Comparison of ENCODE assay signal across 14 cellular contexts in the genomic region with DNA sequence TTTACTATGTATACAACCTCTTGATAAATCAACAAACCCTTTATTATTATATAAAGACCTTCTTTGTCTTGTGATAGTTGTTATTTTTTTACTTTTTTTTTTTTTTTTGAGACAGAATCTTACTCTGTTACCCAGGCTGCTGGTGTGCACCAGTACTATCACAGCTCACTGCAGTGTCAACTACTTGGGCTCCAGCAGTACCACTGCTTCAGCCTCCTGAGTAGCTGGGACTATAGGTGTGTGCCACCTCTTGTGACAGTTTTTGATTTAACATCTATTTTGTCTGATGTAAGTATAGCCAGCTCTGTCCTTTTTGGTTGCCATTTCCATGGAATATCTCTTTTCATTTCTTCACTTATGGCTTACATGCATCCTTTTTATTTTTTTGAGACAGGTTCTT. TPM values are rescaled to one million over a fixed set of nuclear protein-coding genes. Genes with fewer than 3 reads are reported as not detected.
DNase-seq lines count a peak whose midpoint lies in the region; ATAC-seq and TF ChIP-seq lines count a peak whose summit lies in the region.
"Had no signal": no experiment of that assay in that cellular context is flagged by ENCODE, and none has a peak within 500 bp of the region (broad histone marks: within the 10 kb centered on the region; RNA-seq: fewer than 3 reads in every experiment).

No MANE protein-coding gene starts in this region.

- H3K4me3 ChIP-seq in CD8-positive, alpha-beta T cell (ENCODE audit: low read depth, low read length): no peak overlapping the region

- peaks cover 64% of the 10 kb centered on the region for H3K4me1 Mint-ChIP-seq in activated naive CD4-positive, alpha-beta T cell treated with anti-CD3 and anti-CD28 coated beads, Interleukin-2, amount 50 U/mL, for 24 hours
- H3K4me1 Mint-ChIP-seq in CD8-positive, alpha-beta T cell (ENCODE audit: low read depth): peaks cover 68% of the 10 kb centered on the region
- H3K4me1 Mint-ChIP-seq in central memory CD8-positive, alpha-beta T cell: peaks cover 59% of the 10 kb centered on the region

- H3K36me3 ChIP-seq in CD8-positive, alpha-beta T cell (ENCODE audit: insufficient read depth, low read length): no peaks in the 10 kb centered on the region

- CTCF ChIA-PET in CD8-positive, alpha-beta T cell (lab: Charles Lee): no interaction called here

- DNase-seq in activated naive CD4-positive, alpha-beta T cell treated with anti-CD3 and anti-CD28 coated beads, Interleukin-2, amount 50 U/mL, for 72 hours (ENCODE audit: low spot score in 2 of 2): no peak
- DNase-seq in CD8-positive, alpha-beta T cell: no peak
- no peak for DNase-seq in central memory CD8-positive, alpha-beta T cell (ENCODE audit: low spot score in 2 of 2)
- DNase-seq in cerebellar cortex (ENCODE audit: low spot score): no peak
- DNase-seq in islet precursor cell: no peak
- DNase-seq: C1 segment of cervical spinal cord, DMS53, GF-D8, HCEC 1CT, HFFc6 had no signal

- TF ChIP-seq CTCF in CD8-positive, alpha-beta T cell (IDR thresholded peaks at IDR 0.05): no peak

- peaks cover 17% of the 10 kb centered on the region for H3K36me3 Mint-ChIP-seq in activated naive CD4-positive, alpha-beta T cell treated with anti-CD3 and anti-CD28 coated beads, Interleukin-2, amount 50 U/mL, for 24 hours
- peaks cover 9 to 23% of the 10 kb centered on the region in 2 donors for H3K36me3 Mint-ChIP-seq in activated naive CD4-positive, alpha-beta T cell treated with anti-CD3 and anti-CD28 coated beads, Interleukin-2, amount 50 U/mL, for 72 hours
- peaks cover 22% of the 10 kb centered on the region for H3K36me3 Mint-ChIP-seq in CD8-positive, alpha-beta T cell
- peaks cover 9% of the 10 kb centered on the region for H3K36me3 Mint-ChIP-seq in central memory CD8-positive, alpha-beta T cell (ENCODE audit: insufficient read depth)

- ATAC-seq in activated naive CD4-positive, alpha-beta T cell treated with anti-CD3 and anti-CD28 coated beads, Interleukin-2, amount 50 U/mL, for 72 hours: no peak
- ATAC-seq in CD8-positive, alpha-beta T cell: no peak
- no peak for ATAC-seq in central memory CD8-positive, alpha-beta T cell (replicated peaks; ENCODE audit: extremely low read depth, poor library complexity, severe bottlenecking)
- ATAC-seq in HG03025 (IDR thresholded peaks at IDR 0.05; ENCODE audit: low FRiP score, unreplicated experiment): no peak
- ATAC-seq: HepG2 had no signal

- H3K9me3 ChIP-seq in CD8-positive, alpha-beta T cell (ENCODE audit: low read length): no peaks in the 10 kb centered on the region

- peak overlapping the region; percentile 82 for H3K27ac Mint-ChIP-seq in activated naive CD4-positive, alpha-beta T cell treated with anti-CD3 and anti-CD28 coated beads, Interleukin-2, amount 50 U/mL, for 24 hours
- H3K27ac Mint-ChIP-seq in activated naive CD4-positive, alpha-beta T cell treated with anti-CD3 and anti-CD28 coated beads, Interleukin-2, amount 50 U/mL, for 72 hours: peak overlapping the region in 1 of 2 donors; percentile 32
- H3K27ac Mint-ChIP-seq in CD8-positive, alpha-beta T cell: peak overlapping the region; percentile 77
- peak overlapping the region; percentile 49 for H3K27ac Mint-ChIP-seq in central memory CD8-positive, alpha-beta T cell (ENCODE audit: low read depth)
- H3K27ac Mint-ChIP-seq: HFFc6 had no signal

- no peak overlapping the region for H3K4me3 Mint-ChIP-seq in activated naive CD4-positive, alpha-beta T cell treated with anti-CD3 and anti-CD28 coated beads, Interleukin-2, amount 50 U/mL, for 24 hours
- H3K4me3 Mint-ChIP-seq in CD8-positive, alpha-beta T cell: peak overlapping the region; percentile 3
- no peak overlapping the region for H3K4me3 Mint-ChIP-seq in central memory CD8-positive, alpha-beta T cell
- H3K4me3 Mint-ChIP-seq: B cell, HFFc6 had no signal

- POLR2A ChIA-PET in CD8-positive, alpha-beta T cell (lab: Charles Lee): interaction anchor here (0.7 kb wide), 2 partner anchors 19 to 69 kb away, joined by 4 to 5 read pairs; no protein-coding TSS in a partner anchor

- peaks cover 22% of the 10 kb centered on the region for H3K4me1 ChIP-seq in CD8-positive, alpha-beta T cell (ENCODE audit: insufficient read depth, low read length)

- H3K27me3 ChIP-seq in CD8-positive, alpha-beta T cell (ENCODE audit: insufficient read depth, low read length): no peaks in the 10 kb centered on the region

- H3K9me3 Mint-ChIP-seq in activated naive CD4-positive, alpha-beta T cell treated with anti-CD3 and anti-CD28 coated beads, Interleukin-2, amount 50 U/mL, for 24 hours: peaks cover 4% of the 10 kb centered on the region
- H3K9me3 Mint-ChIP-seq in activated naive CD4-positive, alpha-beta T cell treated with anti-CD3 and anti-CD28 coated beads, Interleukin-2, amount 50 U/mL, for 72 hours: peaks cover 4 to 7% of the 10 kb centered on the region in 2 donors
- peaks cover 5% of the 10 kb centered on the region for H3K9me3 Mint-ChIP-seq in CD8-positive, alpha-beta T cell
- H3K9me3 Mint-ChIP-seq in central memory CD8-positive, alpha-beta T cell: peaks cover 6% of the 10 kb centered on the region

- no peak overlapping the region for H3K27ac ChIP-seq in CD8-positive, alpha-beta T cell (ENCODE audit: low read depth, low read length)

- H3K27me3 Mint-ChIP-seq in activated naive CD4-positive, alpha-beta T cell treated with anti-CD3 and anti-CD28 coated beads, Interleukin-2, amount 50 U/mL, for 24 hours: no peaks in the 10 kb centered on the region
- no peaks in the 10 kb centered on the region for H3K27me3 Mint-ChIP-seq in CD8-positive, alpha-beta T cell (ENCODE audit: low read depth)
- no peaks in the 10 kb centered on the region for H3K27me3 Mint-ChIP-seq in central memory CD8-positive, alpha-beta T cell
- H3K27me3 Mint-ChIP-seq: B cell had no signal

- intact Hi-C loops in CD8-positive, alpha-beta T cell (cut with DNase I, micrococcal nuclease): no loop called here

RNA-seq across cellular contexts. Expression of gene CREBRF, which starts 42.6 kb away (rescaled TPM):
- 10 to 100 TPM; 12.7 to 39.6 TPM for total RNA-seq in activated naive CD4-positive, alpha-beta T cell treated with anti-CD3 and anti-CD28 coated beads, Interleukin-2, amount 50 U/mL, for 72 hours
- 10 to 100 TPM; 91.1 to 92.9 TPM for total RNA-seq in CD8-positive, alpha-beta T cell

RNA-seq across cellular contexts. Expression of gene BNIP1, which starts 45.5 kb away (rescaled TPM):
- total RNA-seq in activated naive CD4-positive, alpha-beta T cell treated with anti-CD3 and anti-CD28 coated beads, Interleukin-2, amount 50 U/mL, for 72 hours: 10 to 100 TPM; 19.1 to 31.4 TPM
- 10 to 100 TPM; 22.7 to 24.0 TPM for total RNA-seq in CD8-positive, alpha-beta T cell
